11 cellular contexts compared by ENCODE assay signal in genomic region chr10:116690356-116691078, GRCh38. TPM values are rescaled to one million over a fixed set of nuclear protein-coding genes. Genes with fewer than 3 reads are reported as not detected.
A peak's percentile ranks its signal among the peaks of the same experiment; 100 is the strongest.
DNase-seq lines count a peak whose midpoint lies in the region; ATAC-seq and TF ChIP-seq lines count a peak whose summit lies in the region.
"Had no signal": no experiment of that assay in that cellular context is flagged by ENCODE, and none has a peak within 500 bp of the region (broad histone marks: within the 10 kb centered on the region; RNA-seq: fewer than 3 reads in every experiment).

No MANE protein-coding gene starts in this region.

- no peaks in the 10 kb centered on the region for H3K36me3 ChIP-seq in gastrocnemius medialis
- H3K36me3 ChIP-seq: upper lobe of left lung had no signal

- no peaks in the 10 kb centered on the region for H3K9me3 ChIP-seq in gastrocnemius medialis
- H3K9me3 ChIP-seq: upper lobe of left lung had no signal

- no peak overlapping the region for H3K4me3 ChIP-seq in choroid plexus epithelial cell (ENCODE audit: low read depth, low read length)
- H3K4me3 ChIP-seq in gastrocnemius medialis, result no peak overlapping the region
- H3K4me3 ChIP-seq: lung, upper lobe of left lung had no signal

- TF ChIP-seq POLR2A in gastrocnemius medialis (IDR thresholded peaks at IDR 0.05), result no peak

- peak; percentile 29 for DNase-seq in HuH-7.5 (ENCODE audit: low spot score)
- peak; percentile 44 for DNase-seq in choroid plexus epithelial cell (ENCODE audit: low read depth)
- peak in 1 of 2 donors; percentile 35 for DNase-seq in left colon
- no peak for DNase-seq in gastrocnemius medialis
- no peak for DNase-seq in NCI-H2081 treated with DMSO at 0.1 percent for 48 hours (lab: John Stamatoyannopoulos, UW)
- DNase-seq in T-helper 2 cell, result no peak
- no peak for DNase-seq in NCI-H1092 (lab: John Stamatoyannopoulos, UW)
- DNase-seq: DMS79 treated with DMSO at 0.1 percent for 48 hours, upper lobe of left lung had no signal

- intact Hi-C loops in left colon (cut with DNase I, micrococcal nuclease), result loop anchor here in 1 of 2 donors (10.0 kb wide), 1 partner anchor 94 kb away; no protein-coding TSS in a partner anchor
- intact Hi-C loops in gastrocnemius medialis (cut with DNase I; ENCODE audit: low total_unique reads), result loop anchor here (5.0 kb wide), 1 partner anchor 47 kb away; no protein-coding TSS in a partner anchor

- peak; percentile 52 for TF ChIP-seq CTCF in choroid plexus epithelial cell (conservative IDR thresholded peaks at IDR 0.05; ENCODE audit: low read depth, low read length)
- peak in 2 of 5 experiments; percentile 13 to 48 for TF ChIP-seq CTCF in gastrocnemius medialis (IDR thresholded peaks at IDR 0.05 in 4 of 5, conservative IDR thresholded peaks at IDR 0.05 in 1 of 5)

- ATAC-seq in left colon, result peak; percentile 38
- peak; percentile 47 to 62 for ATAC-seq in gastrocnemius medialis
- no peak for ATAC-seq in GM21528 (IDR thresholded peaks at IDR 0.05; ENCODE audit: low FRiP score, unreplicated experiment)

- no peaks in the 10 kb centered on the region for H3K27me3 ChIP-seq in gastrocnemius medialis
- H3K27me3 ChIP-seq: upper lobe of left lung had no signal

- H3K27ac ChIP-seq in gastrocnemius medialis, result peak overlapping the region in 1 of 4 donors; percentile 10
- H3K27ac ChIP-seq: upper lobe of left lung had no signal

- in situ Hi-C loops in gastrocnemius medialis (cut with MboI; ENCODE audit: low sequenced_read_pairs in 4 of 4), result loop anchor here in 2 of 4 donors (5.0 to 25.0 kb wide), 2 partner anchors 97 to 472 kb away; no protein-coding TSS in a partner anchor

- peaks cover 8 to 10% of the 10 kb centered on the region in 2 donors for H3K4me1 ChIP-seq in gastrocnemius medialis

RNA-seq across cellular contexts. Expression of gene HSPA12A, which starts 51.8 kb away (rescaled TPM):
- total RNA-seq in left colon (1 to 10 TPM; 6.6 to 7.2 TPM), gastrocnemius medialis (1 to 10 TPM; 4.5 to 6.0 (median 4.9) TPM)

Comparison
In these comparisons a context has a peak if more than half of its experiments do, and no peak if none do; other contexts are left out.
1. DNase-seq: peak in HuH-7.5 (single experiment) and choroid plexus epithelial cell (single experiment); none in gastrocnemius medialis (0 of 2), NCI-H2081 treated with DMSO at 0.1 percent for 48 hours (single experiment), T-helper 2 cell (0 of 5) and NCI-H1092 (single experiment).